In genomic region chr12:50240096-50240791, GRCh38 we compare ENCODE assay signal across 14 cellular contexts. TPM values are rescaled to one million over a fixed set of nuclear protein-coding genes. Genes with fewer than 3 reads are reported as not detected.
DNase-seq lines count a peak whose midpoint lies in the region; ATAC-seq, FAIRE-seq and TF ChIP-seq lines count a peak whose summit lies in the region.
"Had no signal": no experiment of that assay in that cellular context is flagged by ENCODE, and none has a peak within 500 bp of the region (broad histone marks: within the 10 kb centered on the region; RNA-seq: fewer than 3 reads in every experiment).

No MANE protein-coding gene starts in this region.

- no peak overlapping the region for H3K9ac ChIP-seq in astrocyte (ENCODE audit: low read length)
- H3K9ac ChIP-seq: SK-N-SH had no signal

- no peaks in the 10 kb centered on the region for H3K27me3 Mint-ChIP-seq in Caco-2 (ENCODE audit: insufficient read depth, unreplicated experiment)
- H3K27me3 Mint-ChIP-seq in astrocyte (ENCODE audit: low read depth, unreplicated experiment): no peaks in the 10 kb centered on the region

- H3K36me3 ChIP-seq in Caco-2 (ENCODE audit: control insufficient read depth, insufficient read depth, low read length) (peaks cover 2% of the 10 kb centered on the region), astrocyte (ENCODE audit: insufficient read depth, low read length) (peaks cover 2% of the 10 kb centered on the region), lower lobe of right lung (peaks cover 10% of the 10 kb centered on the region), spleen (no peaks in the 10 kb centered on the region)

- no TSS peak for BruUV-seq in Caco-2 (replicated peaks; lab: Mats Ljungman, UMichigan)

- H2AFZ ChIP-seq in astrocyte (ENCODE audit: low read depth, low read length): no peak overlapping the region

- POLR2A ChIA-PET in Caco-2 (lab: Charles Lee): interaction anchor here (0.5 to 1.0 kb wide), 2 partner anchors 10 to 43 kb away, joined by 3 read pairs; no protein-coding TSS in a partner anchor

- TF ChIP-seq CTCF in Caco-2 (IDR thresholded peaks at IDR 0.05; ENCODE audit: insufficient read depth in 1 of 2, low read depth in 1 of 2, low read length in 1 of 2, severe bottlenecking in 1 of 2, unreplicated experiment in 1 of 2) (no peak), astrocyte (IDR thresholded peaks at IDR 0.05; ENCODE audit: insufficient read depth, low read depth, low read length) (no peak), lower lobe of right lung (IDR thresholded peaks at IDR 0.05) (no peak), spleen (IDR thresholded peaks at IDR 0.05 in 8 of 11, conservative IDR thresholded peaks at IDR 0.05 in 3 of 11) (no peak)

- no peaks in the 10 kb centered on the region for H3K27me3 ChIP-seq in Caco-2 (replicated peaks; ENCODE audit: control insufficient read depth, insufficient read depth, low read length)
- H3K27me3 ChIP-seq in astrocyte (ENCODE audit: insufficient read depth, low read length): no peaks in the 10 kb centered on the region
- no peaks in the 10 kb centered on the region for H3K27me3 ChIP-seq in lower lobe of right lung (ENCODE audit: low read depth)
- no peaks in the 10 kb centered on the region for H3K27me3 ChIP-seq in spleen (replicated peaks in 1 of 7)

- H3K4me1 ChIP-seq in Caco-2 (peaks cover 35% of the 10 kb centered on the region), astrocyte (ENCODE audit: insufficient read depth, low read length) (peaks cover 30% of the 10 kb centered on the region), lower lobe of right lung (peaks cover 40% of the 10 kb centered on the region), spleen (peaks cover 4 to 25% (median 8%) of the 10 kb centered on the region in 6 donors)

- peak overlapping the region; percentile 79 for H3K4me2 ChIP-seq in astrocyte (ENCODE audit: low read length)
- H3K4me2 ChIP-seq: SK-N-SH had no signal

- no peak for FAIRE-seq in astrocyte (lab: Jason Lieb, UNC)

- H3K4me3 ChIP-seq in Caco-2 (ENCODE audit: low read depth, low read length): no peak overlapping the region
- H3K4me3 ChIP-seq in astrocyte (ENCODE audit: insufficient read depth, low read depth, low read length): no peak overlapping the region
- no peak overlapping the region for H3K4me3 ChIP-seq in lower lobe of right lung
- no peak overlapping the region for H3K4me3 ChIP-seq in spleen
- H3K4me3 ChIP-seq: mucosa of descending colon had no signal

- H3K27ac Mint-ChIP-seq in Caco-2 (ENCODE audit: unreplicated experiment) (peak overlapping the region; percentile 24), astrocyte (ENCODE audit: unreplicated experiment) (peak overlapping the region; percentile 70)

- no peaks in the 10 kb centered on the region for H4K20me1 ChIP-seq in astrocyte (ENCODE audit: insufficient read depth, low read length)

- 82 to 95% (median 87%) methylated on average over 7 of the region's 7 CpGs for WGBS in spleen, 5 donors

- H3K27ac ChIP-seq in astrocyte (ENCODE audit: low read depth, low read length) (no peak overlapping the region), lower lobe of right lung (peak overlapping the region; percentile 49), spleen (peak overlapping the region in 7 of 8 donors; percentile 1 to 73 (median 71))

- H3K9me3 Mint-ChIP-seq in Caco-2 (ENCODE audit: unreplicated experiment) (no peaks in the 10 kb centered on the region), astrocyte (ENCODE audit: unreplicated experiment) (no peaks in the 10 kb centered on the region)

- CTCF ChIA-PET in Caco-2 (lab: Charles Lee): no interaction called here

- H3K4me1 Mint-ChIP-seq in Caco-2 (ENCODE audit: low read depth, unreplicated experiment) (peaks cover 31% of the 10 kb centered on the region), astrocyte (ENCODE audit: low read depth, unreplicated experiment) (peaks cover 32% of the 10 kb centered on the region)

- H3K36me3 Mint-ChIP-seq in Caco-2 (ENCODE audit: insufficient read depth, unreplicated experiment) (peaks cover 19% of the 10 kb centered on the region), astrocyte (ENCODE audit: low read depth, unreplicated experiment) (peaks cover 2% of the 10 kb centered on the region)

- H3K4me3 Mint-ChIP-seq in Caco-2 (ENCODE audit: unreplicated experiment) (no peak overlapping the region), astrocyte (ENCODE audit: unreplicated experiment) (no peak overlapping the region)

- H3K79me2 ChIP-seq in astrocyte (ENCODE audit: insufficient read depth, low read length): no peaks in the 10 kb centered on the region

- intact Hi-C loops in Caco-2 (cut with micrococcal nuclease; ENCODE audit: unreplicated experiment): loop anchor here (2.0 kb wide), 1 partner anchor 65 kb away; no protein-coding TSS in a partner anchor
- intact Hi-C loops in lower lobe of right lung (cut with DNase I): no loop called here
- intact Hi-C loops in spleen (cut with DNase I; ENCODE audit: low total_unique reads): no loop called here

- DNase-seq in Caco-2 (no peak), astrocyte (ENCODE audit: low read depth) (no peak), lower lobe of right lung (no peak), spleen (no peak), NCI-H1694 (lab: John Stamatoyannopoulos, UW) (no peak), ureter (ENCODE audit: low spot score) (no peak), hippocampal formation (lab: John Stamatoyannopoulos, UW) (no peak), cerebellum (ENCODE audit: low spot score) (no peak)
- DNase-seq: activated effector memory CD4-positive, alpha-beta T cell treated with anti-CD3 and anti-CD28 coated beads, Interleukin-2, amount 50 U/mL, for 16 hours; DMS53; H7; mucosa of descending colon; SK-N-SH; stimulated activated CD4-positive, alpha-beta T cell treated with anti-CD3 and anti-CD28 coated beads, Interleukin-2, amount 100 ng/mL, for 48 hours had no signal

- ATAC-seq in lower lobe of right lung: no peak

- TF ChIP-seq POLR2A in spleen (IDR thresholded peaks at IDR 0.05): no peak

- H3K9me3 ChIP-seq in Caco-2 (no peaks in the 10 kb centered on the region), astrocyte (ENCODE audit: insufficient read depth, low read depth, low read length) (no peaks in the 10 kb centered on the region), lower lobe of right lung (no peaks in the 10 kb centered on the region), spleen (no peaks in the 10 kb centered on the region)
- H3K9me3 ChIP-seq: mucosa of descending colon, SK-N-SH had no signal

RNA-seq across cellular contexts. Expression of gene LIMA1, which starts 43.1 kb away (rescaled TPM):
- total RNA-seq in Caco-2 (2022) (50.3 and 53.5 TPM in 2 replicates), astrocyte (169 and 173 TPM in 2 replicates), lower lobe of right lung (76.6 TPM), spleen (100 to 1,000 TPM in 1 of 7 donors, 10 to 100 TPM in 6; 59.5 to 102 (median 64.3) TPM), ureter (177 TPM), cerebellum (16.2 TPM)
- polyA plus RNA-seq in spleen: 10 to 100 TPM; 15.3 to 45.1 (median 22.7) TPM
